20 cellular contexts compared by ENCODE assay signal in the genomic region with DNA sequence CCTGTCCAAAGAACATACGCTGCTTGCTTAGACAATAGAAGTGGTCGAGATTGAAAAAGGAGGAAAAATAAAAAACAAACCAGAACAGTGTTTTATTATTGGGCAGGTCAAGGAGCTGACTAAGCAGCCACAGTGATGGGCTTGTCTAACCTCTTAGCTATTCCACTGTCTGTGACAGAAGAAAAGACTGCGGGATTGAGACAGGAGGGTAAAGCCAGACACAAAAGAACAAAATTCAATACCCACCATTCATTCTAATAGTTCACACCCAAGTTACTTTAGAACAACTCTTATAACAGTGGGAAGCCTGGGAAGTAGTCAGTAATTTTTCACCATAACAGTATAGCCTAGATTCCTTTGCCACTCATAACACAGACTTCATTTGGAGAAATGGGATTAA.
DNase-seq lines count a peak whose midpoint lies in the region; ATAC-seq and TF ChIP-seq lines count a peak whose summit lies in the region.
"Had no signal": no experiment of that assay in that cellular context is flagged by ENCODE, and none has a peak within 500 bp of the region (broad histone marks: within the 10 kb centered on the region; RNA-seq: fewer than 3 reads in every experiment).

No MANE protein-coding gene starts in this region.

- WGBS in endodermal cell (ENCODE audit: insufficient coverage in 1 of 2, insufficient read length in 1 of 2), 2 experiments: 88 to 92% methylated on average over 1 to 3 of the region's 3 CpGs

- no peak for ATAC-seq in GM21529 (IDR thresholded peaks at IDR 0.05; ENCODE audit: unreplicated experiment)
- ATAC-seq: HCT116 had no signal

- H3K4me2 ChIP-seq in skeletal muscle satellite cell (ENCODE audit: low read length): peak overlapping the region; percentile 14
- H3K4me2 ChIP-seq: PC-9 had no signal

- H3K4me1 Mint-ChIP-seq in endodermal cell: no peaks in the 10 kb centered on the region
- H3K4me1 Mint-ChIP-seq: B cell; CD4-positive, CD25-positive, alpha-beta regulatory T cell had no signal

- H3K36me3 Mint-ChIP-seq in endodermal cell (ENCODE audit: low read depth): no peaks in the 10 kb centered on the region
- H3K36me3 Mint-ChIP-seq: CD4-positive, CD25-positive, alpha-beta regulatory T cell had no signal

- H3K36me3 ChIP-seq in HAP-1 (replicated peaks) (no peaks in the 10 kb centered on the region), endodermal cell (ENCODE audit: control insufficient read depth, insufficient read depth, low read length) (no peaks in the 10 kb centered on the region), skeletal muscle satellite cell (ENCODE audit: insufficient read depth, low read length) (no peaks in the 10 kb centered on the region)

- H3K9me3 ChIP-seq in HAP-1: no peaks in the 10 kb centered on the region
- no peaks in the 10 kb centered on the region for H3K9me3 ChIP-seq in endodermal cell (ENCODE audit: control insufficient read depth, low read length)
- no peaks in the 10 kb centered on the region for H3K9me3 ChIP-seq in skeletal muscle satellite cell (replicated peaks; ENCODE audit: low read length)
- H3K9me3 ChIP-seq: Caco-2 had no signal

- in situ Hi-C loops in HAP-1 (cut with MboI; ENCODE audit: low sequenced_read_pairs): no loop called here

- H3K9ac ChIP-seq in endodermal cell (ENCODE audit: extremely low read depth, low read length, poor library complexity, severe bottlenecking): no peak overlapping the region
- H3K9ac ChIP-seq in skeletal muscle satellite cell (ENCODE audit: low read depth, low read length): peak overlapping the region; percentile 9

- H3K4me3 ChIP-seq in HAP-1 (no peak overlapping the region), endodermal cell (ENCODE audit: low read length) (no peak overlapping the region), skeletal muscle satellite cell (ENCODE audit: low read length) (no peak overlapping the region)
- H3K4me3 ChIP-seq: PC-9 had no signal

- H3K4me1 ChIP-seq in HAP-1 (peaks cover 39% of the 10 kb centered on the region), endodermal cell (ENCODE audit: control insufficient read depth, insufficient read depth, low read length) (no peaks in the 10 kb centered on the region), skeletal muscle satellite cell (ENCODE audit: control insufficient read depth, insufficient read depth, low read length) (peaks cover 35% of the 10 kb centered on the region)
- H3K4me1 ChIP-seq: Caco-2 had no signal

- H3K27me3 ChIP-seq in HAP-1 (ENCODE audit: low read depth): no peaks in the 10 kb centered on the region
- no peaks in the 10 kb centered on the region for H3K27me3 ChIP-seq in endodermal cell (ENCODE audit: control insufficient read depth, insufficient read depth, low read length, poor library complexity, severe bottlenecking)
- H3K27me3 ChIP-seq in skeletal muscle satellite cell (ENCODE audit: control insufficient read depth, insufficient read depth, low read length): no peaks in the 10 kb centered on the region

- peaks cover 5% of the 10 kb centered on the region for H3K27me3 Mint-ChIP-seq in endodermal cell (ENCODE audit: insufficient read depth)
- H3K27me3 Mint-ChIP-seq: CD4-positive, CD25-positive, alpha-beta regulatory T cell had no signal

- no peaks in the 10 kb centered on the region for H3K9me3 Mint-ChIP-seq in endodermal cell

- DNase-seq in HAP-1 (ENCODE audit: low spot score in 2 of 2): peak; percentile 21 to 76
- peak; percentile 41 for DNase-seq in NCI-H69 (lab: John Stamatoyannopoulos, UW)
- DNase-seq in endodermal cell: no peak
- DNase-seq in stimulated activated CD4-positive, alpha-beta T cell treated with anti-CD3 and anti-CD28 coated beads, Interleukin-4, amount 100 ng/mL, for 4 hours: no peak
- no peak for DNase-seq in activated CD8-positive, alpha-beta memory T cell treated with anti-CD3 and anti-CD28 coated beads for 24 hours
- no peak for DNase-seq in MV-4-11 (lab: John Stamatoyannopoulos, UW)
- DNase-seq: Caco-2; CD4-positive, CD25-positive, alpha-beta regulatory T cell; DMS153; KBM-7; NCI-H1092; NCI-H1694 treated with DMSO at 0.1 percent for 48 hours; NCI-H2107; NCI-H446 treated with DMSO at 0.1 percent for 48 hours; NCI-H774; PC-9 had no signal

- H3K27ac ChIP-seq in endodermal cell (ENCODE audit: low read depth, low read length): peak overlapping the region; percentile 84
- H3K27ac ChIP-seq: PC-9 had no signal

- no peak overlapping the region for H3K27ac Mint-ChIP-seq in endodermal cell
- H3K27ac Mint-ChIP-seq: B cell; CD4-positive, CD25-positive, alpha-beta regulatory T cell had no signal

- H3K4me3 Mint-ChIP-seq in endodermal cell: no peak overlapping the region
- H3K4me3 Mint-ChIP-seq: B cell; CD4-positive, CD25-positive, alpha-beta regulatory T cell had no signal

- no peak for TF ChIP-seq CTCF in endodermal cell (conservative IDR thresholded peaks at IDR 0.05)

Comparison
In these comparisons a context has a peak if more than half of its experiments do, and no peak if none do; other contexts are left out.
1. DNase-seq: peak in HAP-1 (2 of 2) and NCI-H69 (single experiment); none in endodermal cell (single experiment), stimulated activated CD4-positive, alpha-beta T cell treated with anti-CD3 and anti-CD28 coated beads, Interleukin-4, amount 100 ng/mL, for 4 hours (0 of 2), activated CD8-positive, alpha-beta memory T cell treated with anti-CD3 and anti-CD28 coated beads for 24 hours (single experiment) and MV-4-11 (single experiment).